1 cellular context compared by ENCODE assay signal in genomic region chr16:10501016-10501607, GRCh38.
TF ChIP-seq lines count a peak whose summit lies in the region.

No MANE protein-coding gene starts in this region.

TF ChIP-seq in HepG2, 621 proteins besides CTCF, POLR2A, EP300 and RAD21 (continued from another document):
- TF ChIP-seq CSRNP1 (CRISPR knock-in tag; IDR thresholded peaks at IDR 0.05) (no peak), SRF (IDR thresholded peaks at IDR 0.05; ENCODE audit: low read depth, low read length) (no peak)
